20 cellular contexts compared by ENCODE assay signal in genomic region chr12:16148938-16149337, GRCh38.
"Had no signal": no experiment of that assay in that cellular context is flagged by ENCODE, and none has a peak within 500 bp of the region (broad histone marks: within the 10 kb centered on the region; RNA-seq: fewer than 3 reads in every experiment).

No MANE protein-coding gene starts in this region.

- H3K4me1 ChIP-seq: body of pancreas, esophagus squamous epithelium, psoas muscle, thyroid gland, vagina had no signal

- H3K36me3 Mint-ChIP-seq: naive B cell had no signal

- H3K9me3 Mint-ChIP-seq: activated CD4-positive, alpha-beta T cell treated with anti-CD3 and anti-CD28 coated beads, Interleukin-2, amount 10 ng/mL, durations not matched to agents 24 days and 14 days; activated CD8-positive, alpha-beta T cell treated with anti-CD3 and anti-CD28 coated beads for 36 hours; activated T-helper 17 cell treated with anti-CD3 and anti-CD28 coated beads, Interleukin-2, amount 50 U/mL, for 72 hours; effector memory CD8-positive, alpha-beta T cell; naive B cell had no signal

- H3K27me3 ChIP-seq: body of pancreas, esophagus squamous epithelium, ovary, thyroid gland, vagina had no signal

- H3K27ac Mint-ChIP-seq: activated CD4-positive, alpha-beta T cell treated with anti-CD3 and anti-CD28 coated beads, Interleukin-2, amount 10 ng/mL, durations not matched to agents 24 days and 14 days; activated CD8-positive, alpha-beta T cell treated with anti-CD3 and anti-CD28 coated beads for 36 hours; activated T-helper 17 cell treated with anti-CD3 and anti-CD28 coated beads, Interleukin-2, amount 50 U/mL, for 72 hours; effector memory CD8-positive, alpha-beta T cell; naive B cell had no signal

- H3K27me3 Mint-ChIP-seq: activated CD4-positive, alpha-beta T cell treated with anti-CD3 and anti-CD28 coated beads, Interleukin-2, amount 10 ng/mL, durations not matched to agents 24 days and 14 days; activated CD8-positive, alpha-beta T cell treated with anti-CD3 and anti-CD28 coated beads for 36 hours; activated T-helper 17 cell treated with anti-CD3 and anti-CD28 coated beads, Interleukin-2, amount 50 U/mL, for 72 hours; effector memory CD8-positive, alpha-beta T cell; naive B cell had no signal

- ATAC-seq: activated CD8-positive, alpha-beta T cell treated with anti-CD3 and anti-CD28 coated beads for 36 hours; activated T-helper 17 cell treated with anti-CD3 and anti-CD28 coated beads, Interleukin-2, amount 50 U/mL, for 72 hours; body of pancreas; effector memory CD8-positive, alpha-beta T cell; mucosa of descending colon; psoas muscle; right cardiac atrium had no signal

- DNase-seq: activated CD4-positive, alpha-beta T cell treated with anti-CD3 and anti-CD28 coated beads, Interleukin-2, amount 10 ng/mL, durations not matched to agents 24 days and 14 days; activated CD4-positive, CD25-positive, alpha-beta regulatory T cell; activated CD8-positive, alpha-beta T cell treated with anti-CD3 and anti-CD28 coated beads for 36 hours; activated naive CD4-positive, alpha-beta T cell treated with Interleukin-2 at 50 U/mL for 16 hours; activated T-cell treated with anti-CD3 and anti-CD28 coated beads, Interleukin-2, amount 50 U/mL, for 1 hour; body of pancreas; dermis blood vessel endothelial cell; effector memory CD8-positive, alpha-beta T cell; esophagus squamous epithelium; mesenchymal stem cell; mucosa of descending colon; naive B cell; ovary; psoas muscle; right cardiac atrium; stimulated activated CD4-positive, alpha-beta T cell treated with anti-CD3 and anti-CD28 coated beads, Interleukin-2, amount 100 ng/mL, for 24 hours; stimulated activated naive CD4-positive, alpha-beta T cell treated with Interleukin-2 at 50 U/mL for 16 hours; thyroid gland had no signal

- H3K4me1 Mint-ChIP-seq: activated CD4-positive, alpha-beta T cell treated with anti-CD3 and anti-CD28 coated beads, Interleukin-2, amount 10 ng/mL, durations not matched to agents 24 days and 14 days; activated T-helper 17 cell treated with anti-CD3 and anti-CD28 coated beads, Interleukin-2, amount 50 U/mL, for 72 hours; naive B cell had no signal

- H3K9me3 ChIP-seq: body of pancreas, esophagus squamous epithelium, mucosa of descending colon, ovary, psoas muscle, thyroid gland, vagina had no signal

- H3K36me3 ChIP-seq: esophagus squamous epithelium, ovary, thyroid gland, vagina had no signal

- H3K27ac ChIP-seq: body of pancreas, esophagus squamous epithelium, ovary, psoas muscle, thyroid gland, vagina had no signal

- H3K4me3 ChIP-seq: body of pancreas, esophagus squamous epithelium, mucosa of descending colon, ovary, psoas muscle, thyroid gland, vagina had no signal

- H3K4me3 Mint-ChIP-seq: activated CD4-positive, alpha-beta T cell treated with anti-CD3 and anti-CD28 coated beads, Interleukin-2, amount 10 ng/mL, durations not matched to agents 24 days and 14 days; activated CD8-positive, alpha-beta T cell treated with anti-CD3 and anti-CD28 coated beads for 36 hours; activated T-helper 17 cell treated with anti-CD3 and anti-CD28 coated beads, Interleukin-2, amount 50 U/mL, for 72 hours; effector memory CD8-positive, alpha-beta T cell; naive B cell had no signal
